ENCODE assay signal across 34 cellular contexts in genomic region chrX:11672213-11672612, GRCh38. TPM values are rescaled to one million over a fixed set of nuclear protein-coding genes. Genes with fewer than 3 reads are reported as not detected.
"Had no signal": no experiment of that assay in that cellular context is flagged by ENCODE, and none has a peak within 500 bp of the region (broad histone marks: within the 10 kb centered on the region; RNA-seq: fewer than 3 reads in every experiment).

No MANE protein-coding gene starts in this region.

- DNase-seq: activated B cell treated with CpG ODN at 0.5 μM for 24 hours; activated CD4-positive, alpha-beta memory T cell treated with anti-CD3 and anti-CD28 coated beads for 36 hours; activated CD4-positive, alpha-beta T cell treated with anti-CD3 and anti-CD28 coated beads for 4 hours; activated CD4-positive, alpha-beta T cell treated with anti-CD3 and anti-CD28 coated beads, Interleukin-2, amount 50 U/mL, for 1 hour; activated CD4-positive, CD25-positive, alpha-beta regulatory T cell treated with anti-CD3 and anti-CD28 coated beads, Interleukin-2, amount 50 U/mL, for 72 hours; activated CD8-positive, alpha-beta memory T cell treated with anti-CD3 and anti-CD28 coated beads, Interleukin-2, amount 50 U/mL, for 4 hours; activated gamma-delta T cell treated with Interleukin-2 at 50 U/mL for 16 hours; activated naive CD4-positive, alpha-beta T cell treated with anti-CD3 and anti-CD28 coated beads for 36 hours; activated T-cell treated with anti-CD3 and anti-CD28 coated beads for 4 hours; activated T-cell treated with anti-CD3 and anti-CD28 coated beads, Interleukin-2, amount 50 U/mL, for 4 hours; adrenal gland; central memory CD4-positive, alpha-beta T cell; MM.1S; MV-4-11; NCI-H1092; NCI-H1417; NCI-H146; NCI-H187 treated with DMSO at 0.1 percent for 48 hours; NCI-H2081; NCI-H345; NCI-H526 treated with DMSO at 0.1 percent for 48 hours; NCI-H774; NK-92 treated with Interleukin-12 subunit alpha and Interleukin-12 subunit beta, amount 100 ng/mL, for 24 hours; PC-3; Peyer's patch; SW 1271; T-helper 1 cell; T-helper 2 cell; T-helper 9 cell had no signal

- H3K36me3 ChIP-seq: adrenal gland, Peyer's patch had no signal

- H3K27ac ChIP-seq: adrenal gland, KMS-11, Peyer's patch, RWPE1, VCaP had no signal

- H3K9me3 ChIP-seq: adrenal gland, Peyer's patch had no signal

- H3K4me1 ChIP-seq: adrenal gland, Peyer's patch had no signal

- H3K27me3 ChIP-seq: Peyer's patch had no signal

- H3K4me3 ChIP-seq: adrenal gland, Peyer's patch had no signal

RNA-seq across cellular contexts. Expression of gene ARHGAP6, which starts 6.5 kb away (rescaled TPM):
- total RNA-seq: activated CD4-positive, alpha-beta memory T cell treated with anti-CD3 and anti-CD28 coated beads for 36 hours; activated naive CD4-positive, alpha-beta T cell treated with anti-CD3 and anti-CD28 coated beads for 36 hours; activated naive CD4-positive, alpha-beta T cell treated with anti-CD3 and anti-CD28 coated beads, Interleukin-2, amount 50 U/mL, for 72 hours; activated T-helper 1 cell treated with anti-CD3 and anti-CD28 coated beads, Interleukin-12 subunit alpha, Interleukin-12 subunit beta, Interleukin-2, Interleukin-4 antibody, amounts not matched to agents 30 ng/mL and 10 ng/mL and 1 ng/mL, durations not matched to agents 14 hours and 24 hours and 36 hours had no signal
